34 cellular contexts compared by ENCODE assay signal in the genomic region with DNA sequence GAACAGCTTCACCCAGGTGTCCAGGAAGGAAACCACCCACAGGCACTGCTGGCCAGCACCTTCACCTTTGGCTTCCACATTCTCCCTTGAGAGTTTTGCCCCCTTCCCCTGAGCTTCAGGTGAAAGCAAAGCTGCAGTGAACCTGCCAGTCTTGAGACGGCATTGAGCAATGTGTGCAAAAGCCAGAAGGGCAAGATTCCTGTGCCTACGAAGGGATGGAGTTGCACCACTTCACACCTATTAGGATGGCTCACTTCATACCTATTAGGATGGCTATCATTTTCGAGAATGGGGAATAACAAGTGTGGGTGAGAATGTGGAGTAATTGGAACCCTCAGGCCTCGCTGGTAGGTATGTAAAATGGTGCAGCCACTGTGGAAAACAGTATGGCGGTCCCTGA. TPM values are rescaled to one million over a fixed set of nuclear protein-coding genes. Genes with fewer than 3 reads are reported as not detected.
"Had no signal": no experiment of that assay in that cellular context is flagged by ENCODE, and none has a peak within 500 bp of the region (broad histone marks: within the 10 kb centered on the region; RNA-seq: fewer than 3 reads in every experiment).

No MANE protein-coding gene starts in this region.

- H3K9ac ChIP-seq: parathyroid adenoma had no signal

- ATAC-seq: naive thymus-derived CD8-positive, alpha-beta T cell; psoas muscle; right cardiac atrium; sciatic nerve; stimulated activated memory B cell treated with anti-CD40 and anti-IgM and Interleukin-4, amounts not matched to agents 10 μg/mL and 1 μg/mL and 100 μg/mL, for 72 hours; stimulated activated naive CD8-positive, alpha-beta T cell treated with anti-CD3 and anti-CD28 coated beads, Interleukin-15, amount 100 ng/mL, for 72 hours; stimulated activated naive CD8-positive, alpha-beta T cell treated with anti-CD3 and anti-CD28 coated beads, Interleukin-15, Interleukin-2, amounts not matched to agents 100 U/mL and 50 U/mL, for 24 hours had no signal

- H3K27me3 ChIP-seq: ovary, suprapubic skin, testis, transverse colon, uterus had no signal

- H2AFZ ChIP-seq: parathyroid adenoma had no signal

- H3K4me2 ChIP-seq: smooth muscle cell had no signal

- H3K36me3 ChIP-seq: ovary, spleen, suprapubic skin, tibial artery, transverse colon, upper lobe of left lung, uterus had no signal

- H3K9me3 ChIP-seq: ovary, psoas muscle, spleen, suprapubic skin, testis, tibial artery, transverse colon, upper lobe of left lung, uterus had no signal

- H3K4me3 Mint-ChIP-seq: naive B cell; naive thymus-derived CD8-positive, alpha-beta T cell; natural killer cell treated with Interleukin-12 subunit alpha and Interleukin-12 subunit beta and Interleukin-15 and Interleukin-18, amount 100 ng/mL, for 72 hours; nephron progenitor cell; neural crest cell; stimulated activated memory B cell treated with anti-CD40 and anti-IgM and Interleukin-4, amounts not matched to agents 10 μg/mL and 1 μg/mL and 100 μg/mL, for 72 hours; stimulated activated naive CD8-positive, alpha-beta T cell treated with anti-CD3 and anti-CD28 coated beads, Interleukin-15, amount 100 ng/mL, for 72 hours had no signal

- H3K4me1 ChIP-seq: parathyroid adenoma, uterus had no signal

- H3K9me3 Mint-ChIP-seq: naive thymus-derived CD8-positive, alpha-beta T cell; natural killer cell treated with Interleukin-12 subunit alpha and Interleukin-12 subunit beta and Interleukin-15 and Interleukin-18, amount 100 ng/mL, for 72 hours; nephron progenitor cell; neural crest cell; stimulated activated memory B cell treated with anti-CD40 and anti-IgM and Interleukin-4, amounts not matched to agents 10 μg/mL and 1 μg/mL and 100 μg/mL, for 72 hours; stimulated activated naive CD8-positive, alpha-beta T cell treated with anti-CD3 and anti-CD28 coated beads, Interleukin-15, amount 100 ng/mL, for 72 hours had no signal

- H3K27me3 Mint-ChIP-seq: progenitor cell of endocrine pancreas had no signal

- H3K4me3 ChIP-seq: ovary, psoas muscle, skin epidermis, smooth muscle cell, spleen, suprapubic skin, testis, tibial artery, transverse colon, upper lobe of left lung, uterus had no signal

- H3K36me3 Mint-ChIP-seq: naive B cell; naive thymus-derived CD8-positive, alpha-beta T cell; natural killer cell treated with Interleukin-12 subunit alpha and Interleukin-12 subunit beta and Interleukin-15 and Interleukin-18, amount 100 ng/mL, for 72 hours; stimulated activated memory B cell treated with anti-CD40 and anti-IgM and Interleukin-4, amounts not matched to agents 10 μg/mL and 1 μg/mL and 100 μg/mL, for 72 hours had no signal

- H3K27ac ChIP-seq: ovary, parathyroid adenoma, psoas muscle, skin epidermis, spleen, suprapubic skin, testis, tibial artery, transverse colon, upper lobe of left lung, uterus had no signal

- DNase-seq: naive B cell; naive thymus-derived CD8-positive, alpha-beta T cell; nephron progenitor cell; occipital lobe; ovary; posterior cingulate gyrus; psoas muscle; right cardiac atrium; spleen; stimulated activated CD4-positive, alpha-beta T cell treated with anti-CD3 and anti-CD28 coated beads, Interleukin-12 subunit alpha, Interleukin-12 subunit beta, amount 100 ng/mL, for 4 hours; stimulated activated CD4-positive, alpha-beta T cell treated with anti-CD3 and anti-CD28 coated beads, Interleukin-1b, Interleukin-23, amount 100 ng/mL, for 48 hours; stimulated activated CD4-positive, alpha-beta T cell treated with anti-CD3 and anti-CD28 coated beads, Interleukin-4, amount 100 ng/mL, for 1 hour; stimulated activated CD4-positive, alpha-beta T cell treated with anti-CD3 and anti-CD28 coated beads, Interleukin-4, amount 100 ng/mL, for 4 hours; stimulated activated CD8-positive, alpha-beta memory T cell treated with anti-CD3 and anti-CD28 coated beads, Interleukin-4, amount 100 ng/mL, for 48 hours; stimulated activated naive CD4-positive, alpha-beta T cell; stimulated activated naive CD8-positive, alpha-beta T cell treated with anti-CD3 and anti-CD28 coated beads, Interleukin-15, amount 100 ng/mL, for 72 hours; stimulated activated naive CD8-positive, alpha-beta T cell treated with anti-CD3 and anti-CD28 coated beads, Interleukin-15, Interleukin-2, amounts not matched to agents 100 U/mL and 50 U/mL, for 24 hours; substantia nigra; testis; tibial artery; transverse colon; upper lobe of left lung; uterus had no signal

- H3K27ac Mint-ChIP-seq: naive B cell; naive thymus-derived CD8-positive, alpha-beta T cell; natural killer cell treated with Interleukin-12 subunit alpha and Interleukin-12 subunit beta and Interleukin-15 and Interleukin-18, amount 100 ng/mL, for 72 hours; nephron progenitor cell; stimulated activated memory B cell treated with anti-CD40 and anti-IgM and Interleukin-4, amounts not matched to agents 10 μg/mL and 1 μg/mL and 100 μg/mL, for 72 hours; stimulated activated naive CD8-positive, alpha-beta T cell treated with anti-CD3 and anti-CD28 coated beads, Interleukin-15, amount 100 ng/mL, for 72 hours had no signal

- H3K79me2 ChIP-seq: parathyroid adenoma had no signal

RNA-seq across cellular contexts. Expression of a gene that starts 7.2 kb away (rescaled TPM):
- total RNA-seq: naive thymus-derived CD8-positive, alpha-beta T cell; natural killer cell treated with Interleukin-12 subunit alpha and Interleukin-12 subunit beta and Interleukin-15 and Interleukin-18, amount 100 ng/mL, for 72 hours; neural crest cell; osteoblast; sciatic nerve; smooth muscle cell; spleen; transverse colon; urinary bladder had no signal
- polyA plus RNA-seq: naive thymus-derived CD8-positive, alpha-beta T cell; spleen had no signal
